1 cellular context compared by ENCODE assay signal in genomic region chr15:50164458-50164857, GRCh38.
TF ChIP-seq lines count a peak whose summit lies in the region.

No MANE protein-coding gene starts in this region.

TF ChIP-seq in IMR-90, 13 proteins besides CTCF, POLR2A, EP300 and RAD21:
- TF ChIP-seq MAZ (IDR thresholded peaks at IDR 0.05; ENCODE audit: borderline replicate concordance, low read depth, low read length) (no peak), SMC3 (IDR thresholded peaks at IDR 0.05; ENCODE audit: low read depth, low read length) (no peak), MAFK (IDR thresholded peaks at IDR 0.05; ENCODE audit: low read depth, low read length) (no peak), FOS (IDR thresholded peaks at IDR 0.05; ENCODE audit: low read depth, low read length) (no peak), ELK1 (IDR thresholded peaks at IDR 0.05; ENCODE audit: borderline replicate concordance, low read depth, low read length) (no peak), RFX5 (IDR thresholded peaks at IDR 0.05; ENCODE audit: low read depth, low read length) (no peak), RCOR1 (IDR thresholded peaks at IDR 0.05; ENCODE audit: insufficient replicate concordance, low read length) (no peak), BHLHE40 (IDR thresholded peaks at IDR 0.05; ENCODE audit: low read depth, low read length) (no peak), CHD1 (IDR thresholded peaks at IDR 0.05; ENCODE audit: low read depth, low read length) (no peak), MXI1 (IDR thresholded peaks at IDR 0.05; ENCODE audit: borderline replicate concordance, low read depth, low read length) (no peak), NFE2L2 (IDR thresholded peaks at IDR 0.05; ENCODE audit: low read depth, low read length) (no peak), USF2 (IDR thresholded peaks at IDR 0.05; ENCODE audit: low read depth, low read length) (no peak), CEBPB (IDR thresholded peaks at IDR 0.05; ENCODE audit: low read depth, low read length) (no peak)
